Comparison of ENCODE assay signal across 1 cellular context in the genomic region with DNA sequence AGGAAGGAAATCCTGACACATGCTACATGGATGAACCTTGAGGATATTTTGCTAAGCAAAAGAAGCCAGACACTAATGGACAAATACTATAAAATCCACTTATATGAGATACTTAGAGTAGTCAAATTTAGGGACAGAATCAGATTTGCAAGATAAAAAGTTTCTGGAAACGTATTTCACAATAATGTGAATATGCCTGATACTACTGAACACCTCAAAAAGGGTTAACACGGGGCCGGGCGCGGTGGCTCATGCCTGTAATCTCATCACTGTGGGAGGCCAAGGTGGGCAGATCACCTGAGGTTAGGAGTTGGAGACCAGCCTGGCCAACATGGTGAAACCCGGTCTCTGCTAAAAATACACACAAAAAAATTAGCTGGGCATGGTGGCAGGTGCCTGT.
A peak's percentile ranks its signal among the peaks of the same experiment; 100 is the strongest.
TF ChIP-seq lines count a peak whose summit lies in the region.

No MANE protein-coding gene starts in this region.

TF ChIP-seq in HEK293, 187 proteins besides CTCF, POLR2A, EP300 and RAD21:
- TF ChIP-seq, protein P1, sequence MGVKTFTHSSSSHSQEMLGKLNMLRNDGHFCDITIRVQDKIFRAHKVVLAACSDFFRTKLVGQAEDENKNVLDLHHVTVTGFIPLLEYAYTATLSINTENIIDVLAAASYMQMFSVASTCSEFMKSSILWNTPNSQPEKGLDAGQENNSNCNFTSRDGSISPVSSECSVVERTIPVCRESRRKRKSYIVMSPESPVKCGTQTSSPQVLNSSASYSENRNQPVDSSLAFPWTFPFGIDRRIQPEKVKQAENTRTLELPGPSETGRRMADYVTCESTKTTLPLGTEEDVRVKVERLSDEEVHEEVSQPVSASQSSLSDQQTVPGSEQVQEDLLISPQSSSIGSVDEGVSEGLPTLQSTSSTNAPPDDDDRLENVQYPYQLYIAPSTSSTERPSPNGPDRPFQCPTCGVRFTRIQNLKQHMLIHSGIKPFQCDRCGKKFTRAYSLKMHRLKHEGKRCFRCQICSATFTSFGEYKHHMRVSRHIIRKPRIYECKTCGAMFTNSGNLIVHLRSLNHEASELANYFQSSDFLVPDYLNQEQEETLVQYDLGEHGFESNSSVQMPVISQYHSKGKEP (tag by site-specific recombination; IDR thresholded peaks at IDR 0.05): no peak
- TF ChIP-seq EGR2 (tag by site-specific recombination; IDR thresholded peaks at IDR 0.05; ENCODE audit: low read depth): 0 out of 2 replicates have a peak, but pooled peaks have one; percentile 10
- TF ChIP-seq ZNF626 (tag by site-specific recombination; IDR thresholded peaks at IDR 0.05): no peak
- TF ChIP-seq, protein P2, sequence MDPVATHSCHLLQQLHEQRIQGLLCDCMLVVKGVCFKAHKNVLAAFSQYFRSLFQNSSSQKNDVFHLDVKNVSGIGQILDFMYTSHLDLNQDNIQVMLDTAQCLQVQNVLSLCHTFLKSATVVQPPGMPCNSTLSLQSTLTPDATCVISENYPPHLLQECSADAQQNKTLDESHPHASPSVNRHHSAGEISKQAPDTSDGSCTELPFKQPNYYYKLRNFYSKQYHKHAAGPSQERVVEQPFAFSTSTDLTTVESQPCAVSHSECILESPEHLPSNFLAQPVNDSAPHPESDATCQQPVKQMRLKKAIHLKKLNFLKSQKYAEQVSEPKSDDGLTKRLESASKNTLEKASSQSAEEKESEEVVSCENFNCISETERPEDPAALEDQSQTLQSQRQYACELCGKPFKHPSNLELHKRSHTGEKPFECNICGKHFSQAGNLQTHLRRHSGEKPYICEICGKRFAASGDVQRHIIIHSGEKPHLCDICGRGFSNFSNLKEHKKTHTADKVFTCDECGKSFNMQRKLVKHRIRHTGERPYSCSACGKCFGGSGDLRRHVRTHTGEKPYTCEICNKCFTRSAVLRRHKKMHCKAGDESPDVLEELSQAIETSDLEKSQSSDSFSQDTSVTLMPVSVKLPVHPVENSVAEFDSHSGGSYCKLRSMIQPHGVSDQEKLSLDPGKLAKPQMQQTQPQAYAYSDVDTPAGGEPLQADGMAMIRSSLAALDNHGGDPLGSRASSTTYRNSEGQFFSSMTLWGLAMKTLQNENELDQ (tag by site-specific recombination; IDR thresholded peaks at IDR 0.05; ENCODE audit: low read depth): no peak
- no peak for TF ChIP-seq ZNF629 (tag by site-specific recombination; IDR thresholded peaks at IDR 0.05)
